14 cellular contexts compared by ENCODE assay signal in the genomic region with DNA sequence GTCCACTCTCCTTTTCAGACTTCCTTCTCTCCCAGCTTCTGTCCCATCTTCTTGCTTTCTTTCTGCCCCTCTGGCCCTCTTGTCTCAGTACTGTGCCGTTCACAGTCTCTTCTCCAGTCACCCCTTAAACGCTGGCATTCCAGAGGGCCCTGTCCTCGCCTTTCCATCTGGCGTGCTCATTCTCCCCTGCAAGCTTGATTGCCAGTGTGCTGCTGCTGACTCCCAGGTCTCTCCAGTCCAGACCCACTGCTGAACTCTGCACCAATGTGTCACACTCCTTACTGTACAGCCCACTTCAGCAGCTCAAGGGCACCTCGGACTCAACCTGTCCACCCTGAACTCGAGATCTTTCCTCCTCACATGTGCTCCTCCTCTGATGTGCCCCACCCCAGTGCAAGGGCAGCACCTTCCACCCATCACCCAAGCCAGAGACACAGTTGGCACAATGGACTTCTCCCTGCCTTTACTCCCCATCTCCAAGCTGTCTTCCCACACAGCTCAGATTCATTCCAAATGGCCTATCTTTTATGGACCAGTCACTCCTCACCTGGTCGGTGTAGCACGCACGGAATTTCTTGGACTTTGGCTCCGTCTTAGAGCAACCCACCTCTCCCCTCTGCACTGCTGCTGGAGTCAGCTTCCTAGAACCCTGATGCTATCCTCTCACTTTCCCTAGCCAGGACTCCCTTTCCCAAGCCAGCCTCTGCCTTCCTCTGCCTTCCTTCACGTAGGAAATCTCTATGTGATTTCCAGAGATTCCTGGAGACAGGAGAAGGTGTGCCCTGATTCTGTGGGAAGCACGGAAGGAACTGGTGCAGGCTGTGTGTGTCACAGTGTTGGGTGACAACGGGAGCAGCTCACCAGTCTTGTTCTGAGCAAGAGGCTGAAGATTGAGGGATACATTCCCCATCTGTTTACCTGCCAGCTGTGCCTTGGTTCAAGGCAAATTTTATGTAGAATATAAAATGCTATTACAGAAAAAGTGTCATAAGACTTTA.
"Had no signal": no experiment of that assay in that cellular context is flagged by ENCODE, and none has a peak within 500 bp of the region (broad histone marks: within the 10 kb centered on the region; RNA-seq: fewer than 3 reads in every experiment).

No MANE protein-coding gene starts in this region.

- H3K27me3 ChIP-seq: body of pancreas, esophagus squamous epithelium, pancreas, tibial nerve had no signal

- H3K4me1 Mint-ChIP-seq: activated CD4-positive, alpha-beta memory T cell treated with anti-CD3 and anti-CD28 coated beads, Interleukin-2, amount 10 ng/mL, durations not matched to agents 7 days and 5 days; activated CD4-positive, alpha-beta T cell treated with anti-CD3 and anti-CD28 coated beads for 36 hours had no signal

- H3K27ac Mint-ChIP-seq: activated CD4-positive, alpha-beta memory T cell treated with anti-CD3 and anti-CD28 coated beads, Interleukin-2, amount 10 ng/mL, durations not matched to agents 7 days and 5 days; activated CD4-positive, alpha-beta T cell treated with anti-CD3 and anti-CD28 coated beads for 36 hours; activated naive CD4-positive, alpha-beta T cell treated with anti-CD3 and anti-CD28 coated beads for 36 hours; activated T-helper 17 cell treated with anti-CD3 and anti-CD28 coated beads, Interleukin-2, amount 50 U/mL, for 72 hours had no signal

- H3K4me1 ChIP-seq: body of pancreas, esophagus squamous epithelium, pancreas, tibial nerve had no signal

- DNase-seq: activated CD4-positive, alpha-beta memory T cell treated with anti-CD3 and anti-CD28 coated beads, Interleukin-2, amount 10 ng/mL, durations not matched to agents 7 days and 5 days; activated CD4-positive, alpha-beta T cell treated with anti-CD3 and anti-CD28 coated beads for 36 hours; activated naive CD4-positive, alpha-beta T cell treated with anti-CD3 and anti-CD28 coated beads for 36 hours; body of pancreas; esophagus squamous epithelium; foreskin fibroblast; glutamatergic neuron; mesendoderm; pancreas; T-helper 1 cell had no signal

- H3K4me3 ChIP-seq: body of pancreas, esophagus squamous epithelium, pancreas, SK-N-MC, tibial nerve had no signal

- H3K27ac ChIP-seq: body of pancreas, esophagus squamous epithelium, pancreas, SK-N-MC, tibial nerve, VCaP had no signal

- H3K4me3 Mint-ChIP-seq: activated CD4-positive, alpha-beta memory T cell treated with anti-CD3 and anti-CD28 coated beads, Interleukin-2, amount 10 ng/mL, durations not matched to agents 7 days and 5 days; activated CD4-positive, alpha-beta T cell treated with anti-CD3 and anti-CD28 coated beads for 36 hours; activated naive CD4-positive, alpha-beta T cell treated with anti-CD3 and anti-CD28 coated beads for 36 hours; activated T-helper 17 cell treated with anti-CD3 and anti-CD28 coated beads, Interleukin-2, amount 50 U/mL, for 72 hours had no signal

- H3K9me3 ChIP-seq: body of pancreas, esophagus squamous epithelium, pancreas, tibial nerve had no signal

- ATAC-seq: activated CD4-positive, alpha-beta T cell treated with anti-CD3 and anti-CD28 coated beads for 36 hours; activated T-helper 17 cell treated with anti-CD3 and anti-CD28 coated beads, Interleukin-2, amount 50 U/mL, for 72 hours; body of pancreas; pancreas had no signal

- H3K9me3 Mint-ChIP-seq: activated CD4-positive, alpha-beta memory T cell treated with anti-CD3 and anti-CD28 coated beads, Interleukin-2, amount 10 ng/mL, durations not matched to agents 7 days and 5 days; activated naive CD4-positive, alpha-beta T cell treated with anti-CD3 and anti-CD28 coated beads for 36 hours; activated T-helper 17 cell treated with anti-CD3 and anti-CD28 coated beads, Interleukin-2, amount 50 U/mL, for 72 hours had no signal

- H3K36me3 ChIP-seq: pancreas had no signal
